Comparison of ENCODE assay signal across 12 cellular contexts in genomic region chr9:97852399-97853055, GRCh38. TPM values are rescaled to one million over a fixed set of nuclear protein-coding genes. Genes with fewer than 3 reads are reported as not detected.
DNase-seq lines count a peak whose midpoint lies in the region; ATAC-seq and TF ChIP-seq lines count a peak whose summit lies in the region.
"Had no signal": no experiment of that assay in that cellular context is flagged by ENCODE, and none has a peak within 500 bp of the region (broad histone marks: within the 10 kb centered on the region; RNA-seq: fewer than 3 reads in every experiment).

No MANE protein-coding gene starts in this region.

- H3K27me3 Mint-ChIP-seq in activated naive CD8-positive, alpha-beta T cell treated with anti-CD3 and anti-CD28 coated beads for 36 hours = peaks cover 90% of the 10 kb centered on the region
- H3K27me3 Mint-ChIP-seq in mesothelial cell of epicardium (ENCODE audit: low read depth) = peaks cover 89% of the 10 kb centered on the region

- peaks cover 26% of the 10 kb centered on the region for H3K4me1 Mint-ChIP-seq in activated naive CD8-positive, alpha-beta T cell treated with anti-CD3 and anti-CD28 coated beads for 36 hours
- peaks cover 14% of the 10 kb centered on the region for H3K4me1 Mint-ChIP-seq in mesothelial cell of epicardium

- no peak overlapping the region for H3K27ac Mint-ChIP-seq in activated naive CD8-positive, alpha-beta T cell treated with anti-CD3 and anti-CD28 coated beads for 36 hours
- no peak overlapping the region for H3K27ac Mint-ChIP-seq in mesothelial cell of epicardium

- H3K27ac ChIP-seq in heart right ventricle (no peak overlapping the region), urinary bladder (ENCODE audit: low read depth) (no peak overlapping the region)
- H3K27ac ChIP-seq: tibial nerve had no signal

- no peak for DNase-seq in heart right ventricle
- no peak for DNase-seq in Right ventricle myocardium inferior (ENCODE audit: missing footprints)
- DNase-seq in activated naive CD8-positive, alpha-beta T cell treated with anti-CD3 and anti-CD28 coated beads for 36 hours = no peak
- DNase-seq in mesothelial cell of epicardium (ENCODE audit: low spot score in 2 of 2, unreplicated experiment in 2 of 2) = no peak
- DNase-seq in inferior parietal cortex (ENCODE audit: extremely low spot score) = no peak
- DNase-seq: dermis blood vessel endothelial cell; NCI-H1436 treated with DMSO at 0.1 percent for 48 hours; stimulated activated CD4-positive, alpha-beta T cell treated with anti-CD3 and anti-CD28 coated beads, Interleukin-4, amount 100 ng/mL, for 24 hours had no signal

- no peaks in the 10 kb centered on the region for H3K9me3 Mint-ChIP-seq in activated naive CD8-positive, alpha-beta T cell treated with anti-CD3 and anti-CD28 coated beads for 36 hours
- H3K9me3 Mint-ChIP-seq in mesothelial cell of epicardium = no peaks in the 10 kb centered on the region

- H3K36me3 ChIP-seq in heart right ventricle = no peaks in the 10 kb centered on the region
- no peaks in the 10 kb centered on the region for H3K36me3 ChIP-seq in urinary bladder (ENCODE audit: insufficient read depth)
- H3K36me3 ChIP-seq: tibial nerve had no signal

- TF ChIP-seq CTCF in heart right ventricle (IDR thresholded peaks at IDR 0.05) (no peak), mesothelial cell of epicardium (IDR thresholded peaks at IDR 0.05; ENCODE audit: unreplicated experiment) (no peak)

- no peaks in the 10 kb centered on the region for H3K36me3 Mint-ChIP-seq in activated naive CD8-positive, alpha-beta T cell treated with anti-CD3 and anti-CD28 coated beads for 36 hours
- H3K36me3 Mint-ChIP-seq in mesothelial cell of epicardium = no peaks in the 10 kb centered on the region

- intact Hi-C loops in heart right ventricle (cut with DNase I) (no loop called here), Right ventricle myocardium inferior (cut with DNase I) (no loop called here)

- peaks cover 0 to 49% (median 35%) of the 10 kb centered on the region in 9 donors for H3K4me1 ChIP-seq in heart right ventricle
- no peaks in the 10 kb centered on the region for H3K4me1 ChIP-seq in urinary bladder (ENCODE audit: insufficient read depth)

- WGBS in heart right ventricle, 2 donors = 1 to 3% methylated on average over 30 to 34 of the region's 34 CpGs
- 3% methylated on average over 34 of the region's 34 CpGs for whole genome bisulfite sequencing in urinary bladder

- H3K9me3 ChIP-seq in heart right ventricle = no peaks in the 10 kb centered on the region
- H3K9me3 ChIP-seq: tibial nerve had no signal

- H3K4me3 ChIP-seq in heart right ventricle = peak overlapping the region in 8 of 10 donors; percentile 20 to 49 (median 40)
- H3K4me3 ChIP-seq in urinary bladder (ENCODE audit: low read depth, low read length) = peak overlapping the region; percentile 51

- peaks cover 51 to 100% (median 100%) of the 10 kb centered on the region in 7 donors for H3K27me3 ChIP-seq in heart right ventricle

- peak overlapping the region; percentile 50 for H3K4me3 Mint-ChIP-seq in activated naive CD8-positive, alpha-beta T cell treated with anti-CD3 and anti-CD28 coated beads for 36 hours
- H3K4me3 Mint-ChIP-seq in mesothelial cell of epicardium = peak overlapping the region; percentile 36

- ATAC-seq in heart right ventricle (peak in 1 of 8 donors; percentile 18), Right ventricle myocardium inferior (no peak), HG03196 (IDR thresholded peaks at IDR 0.05; ENCODE audit: unreplicated experiment) (no peak), GM18511 (IDR thresholded peaks at IDR 0.05; ENCODE audit: unreplicated experiment) (no peak)

RNA-seq across cellular contexts. Expression of gene FOXE1, which starts 0.5 kb away (rescaled TPM):
- not detected for total RNA-seq in heart right ventricle
- not detected for polyA plus RNA-seq in heart right ventricle
- total RNA-seq in Right ventricle myocardium inferior = not detected
- total RNA-seq in activated naive CD8-positive, alpha-beta T cell treated with anti-CD3 and anti-CD28 coated beads for 36 hours = not detected
- total RNA-seq in mesothelial cell of epicardium = not detected in 3 replicates
- not detected for total RNA-seq in urinary bladder
- not detected for polyA plus RNA-seq in urinary bladder
- total RNA-seq: tibial nerve had no signal
